19 cellular contexts compared by ENCODE assay signal in genomic region chr1:180540697-180541594, GRCh38. TPM values are rescaled to one million over a fixed set of nuclear protein-coding genes. Genes with fewer than 3 reads are reported as not detected.
DNase-seq lines count a peak whose midpoint lies in the region; ATAC-seq, FAIRE-seq and TF ChIP-seq lines count a peak whose summit lies in the region.
"Had no signal": no experiment of that assay in that cellular context is flagged by ENCODE, and none has a peak within 500 bp of the region (broad histone marks: within the 10 kb centered on the region; RNA-seq: fewer than 3 reads in every experiment).

No MANE protein-coding gene starts in this region.

- H3K36me3 Mint-ChIP-seq in effector memory CD8-positive, alpha-beta T cell (ENCODE audit: insufficient read depth), result no peaks in the 10 kb centered on the region

- H3K4me2 ChIP-seq in osteoblast (ENCODE audit: insufficient read depth, low read length), result peak overlapping the region; percentile 55
- H3K4me2 ChIP-seq: PC-9, smooth muscle cell had no signal

- ATAC-seq in effector memory CD8-positive, alpha-beta T cell (replicated peaks), result no peak
- no peak for ATAC-seq in HG02870 (IDR thresholded peaks at IDR 0.05; ENCODE audit: unreplicated experiment)
- ATAC-seq: GM12878 had no signal

- H3K36me3 ChIP-seq in osteoblast (ENCODE audit: insufficient read depth, low read length) (no peaks in the 10 kb centered on the region), small intestine (ENCODE audit: control insufficient read depth in 2 of 2, insufficient read depth in 2 of 2, low read length in 2 of 2) (no peaks in the 10 kb centered on the region)
- H3K36me3 ChIP-seq: neutrophil, vagina had no signal

- DNase-seq in EH (ENCODE audit: low read depth) (peak; percentile 72), NCI-H748 (lab: John Stamatoyannopoulos, UW; ENCODE audit: unreplicated experiment) (peak; percentile 29), fibroblast of gingiva (ENCODE audit: low read depth) (peak; percentile 14), osteoblast (ENCODE audit: insufficient read length, low spot score, missing footprints) (peak; percentile 84), small intestine (no peak), coronary artery (ENCODE audit: low spot score) (no peak)
- DNase-seq in effector memory CD8-positive, alpha-beta T cell, result no peak
- DNase-seq: activated gamma-delta T cell; NCI-H510A; PC-9; stimulated activated naive CD4-positive, alpha-beta T cell had no signal

- peaks cover 4 to 42% of the 10 kb centered on the region in 2 donors for H3K27me3 Mint-ChIP-seq in effector memory CD8-positive, alpha-beta T cell

- no peak overlapping the region for H2AFZ ChIP-seq in osteoblast (ENCODE audit: low read length)

- no peak overlapping the region for H3K27ac Mint-ChIP-seq in effector memory CD8-positive, alpha-beta T cell

- peaks cover 26% of the 10 kb centered on the region for H3K4me1 ChIP-seq in osteoblast (ENCODE audit: insufficient read depth, low read length)
- no peaks in the 10 kb centered on the region for H3K4me1 ChIP-seq in small intestine (ENCODE audit: control insufficient read depth in 2 of 2, insufficient read depth in 1 of 2, low read depth in 1 of 2, low read length in 1 of 2)

- no peak overlapping the region for H3K4me3 ChIP-seq in osteoblast (ENCODE audit: insufficient read depth, low read length)
- peak overlapping the region in 1 of 2 donors; percentile 5 for H3K4me3 ChIP-seq in small intestine (ENCODE audit: low read depth in 1 of 2, low read length in 2 of 2)
- H3K4me3 ChIP-seq in coronary artery, result no peak overlapping the region
- H3K4me3 ChIP-seq: GM12878, PC-9, smooth muscle cell, vagina had no signal

- peak overlapping the region; percentile 9 for H3K27ac ChIP-seq in osteoblast (ENCODE audit: low read depth, low read length)
- H3K27ac ChIP-seq in small intestine (ENCODE audit: low read depth in 1 of 2, low read length in 1 of 2), result no peak overlapping the region
- peak overlapping the region in 1 of 2 donors; percentile 41 for H3K27ac ChIP-seq in coronary artery
- H3K27ac ChIP-seq: neutrophil, PC-9, vagina had no signal

- H3K4me1 Mint-ChIP-seq in effector memory CD8-positive, alpha-beta T cell (ENCODE audit: low read depth in 2 of 2), result no peaks in the 10 kb centered on the region

- FAIRE-seq in small intestine (lab: Jason Lieb, UNC), result no peak
- FAIRE-seq: GM12878, H54 had no signal

- no peaks in the 10 kb centered on the region for H3K9me3 Mint-ChIP-seq in effector memory CD8-positive, alpha-beta T cell

- H3K4me3 Mint-ChIP-seq in effector memory CD8-positive, alpha-beta T cell, result no peak overlapping the region

- no peaks in the 10 kb centered on the region for H4K20me1 ChIP-seq in osteoblast (ENCODE audit: insufficient read depth, low read length)

- no peaks in the 10 kb centered on the region for H3K9me3 ChIP-seq in osteoblast (ENCODE audit: low read depth, low read length)
- H3K9me3 ChIP-seq in small intestine (ENCODE audit: control insufficient read depth, low read depth), result no peaks in the 10 kb centered on the region
- H3K9me3 ChIP-seq: neutrophil, vagina had no signal

- TF ChIP-seq CTCF in osteoblast (IDR thresholded peaks at IDR 0.05; ENCODE audit: extremely low read depth, low read depth, low read length) (no peak), coronary artery (IDR thresholded peaks at IDR 0.05) (no peak)

- no peaks in the 10 kb centered on the region for H3K79me2 ChIP-seq in osteoblast (ENCODE audit: insufficient read depth, low read length)

- H3K27me3 ChIP-seq in osteoblast (ENCODE audit: insufficient read depth, low read length) (no peaks in the 10 kb centered on the region), small intestine (ENCODE audit: control insufficient read depth in 2 of 2, insufficient read depth in 2 of 2, low read length in 2 of 2) (no peaks in the 10 kb centered on the region)
- H3K27me3 ChIP-seq: vagina had no signal

- WGBS in small intestine, 3 donors, result 76 to 87% (median 81%) methylated on average over 14 of the region's 14 CpGs

RNA-seq across cellular contexts. Expression of gene OVAAL, which starts 17.8 kb away (rescaled TPM):
- total RNA-seq in osteoblast, result not detected in 2 replicates
- not detected for polyA plus RNA-seq in small intestine
- total RNA-seq: glomerular endothelial cell, GM12878, mesenteric fat pad, PC-9, smooth muscle cell, vagina had no signal
- polyA plus RNA-seq: smooth muscle cell had no signal

RNA-seq across cellular contexts. Expression of gene ACBD6, which starts 38.6 kb away (rescaled TPM):
- 55.1 and 55.7 TPM in 2 replicates for total RNA-seq in osteoblast
- 10 to 100 TPM; 12.7 to 23.0 (median 18.4) TPM for polyA plus RNA-seq in small intestine

Comparison
In these comparisons a context has a peak if more than half of its experiments do, and no peak if none do; other contexts are left out.
1. DNase-seq: peak in EH (single experiment), NCI-H748 (single experiment), fibroblast of gingiva (single experiment) and osteoblast (single experiment); none in effector memory CD8-positive, alpha-beta T cell (0 of 3), small intestine (single experiment) and coronary artery (single experiment).